In genomic region chr1:26734501-26735058, GRCh38 we compare ENCODE assay signal across 21 cellular contexts. TPM values are rescaled to one million over a fixed set of nuclear protein-coding genes. Genes with fewer than 3 reads are reported as not detected.
A peak's percentile ranks its signal among the peaks of the same experiment; 100 is the strongest.
DNase-seq lines count a peak whose midpoint lies in the region; ATAC-seq, FAIRE-seq and TF ChIP-seq lines count a peak whose summit lies in the region.
"Had no signal": no experiment of that assay in that cellular context is flagged by ENCODE, and none has a peak within 500 bp of the region (broad histone marks: within the 10 kb centered on the region; RNA-seq: fewer than 3 reads in every experiment).

No MANE protein-coding gene starts in this region.

- H2AFZ ChIP-seq in keratinocyte (ENCODE audit: control insufficient read depth, low read length) = no peak overlapping the region

- peak overlapping the region; percentile 89 for H3K27ac Mint-ChIP-seq in activated naive CD8-positive, alpha-beta T cell treated with anti-CD3 and anti-CD28 coated beads, Interleukin-2, amount 50 U/mL, for 24 hours
- H3K27ac Mint-ChIP-seq: endodermal cell, nephron had no signal

- H3K9ac ChIP-seq in keratinocyte (ENCODE audit: control insufficient read depth, extremely low read depth, insufficient read depth, low read length) = no peak overlapping the region

- TF ChIP-seq CTCF in AG10803 (conservative IDR thresholded peaks at IDR 0.05; ENCODE audit: low read length) (no peak), keratinocyte (optimal IDR thresholded peaks at IDR 0.05 in 1 of 3, IDR thresholded peaks at IDR 0.05 in 1 of 3, conservative IDR thresholded peaks at IDR 0.05 in 1 of 3; ENCODE audit: extremely low read depth in 1 of 3, insufficient read depth in 2 of 3, low read length in 3 of 3) (no peak)

- peaks cover 26 to 34% of the 10 kb centered on the region in 2 experiments for H3K36me3 ChIP-seq in keratinocyte (ENCODE audit: control insufficient read depth in 2 of 2, extremely low read depth in 1 of 2, insufficient read depth in 2 of 2, low read length in 2 of 2)

- peaks cover 78% of the 10 kb centered on the region for H3K4me1 Mint-ChIP-seq in activated naive CD8-positive, alpha-beta T cell treated with anti-CD3 and anti-CD28 coated beads, Interleukin-2, amount 50 U/mL, for 24 hours
- H3K4me1 Mint-ChIP-seq: endodermal cell had no signal

- ATAC-seq in activated naive CD8-positive, alpha-beta T cell treated with anti-CD3 and anti-CD28 coated beads, Interleukin-2, amount 50 U/mL, for 24 hours = no peak
- no peak for ATAC-seq in GM18873 (IDR thresholded peaks at IDR 0.05; ENCODE audit: low FRiP score, unreplicated experiment)
- ATAC-seq in HG03565 (IDR thresholded peaks at IDR 0.05; ENCODE audit: unreplicated experiment) = no peak

- no peaks in the 10 kb centered on the region for H3K9me3 ChIP-seq in keratinocyte (ENCODE audit: control insufficient read depth, low read depth, low read length)
- H3K9me3 ChIP-seq: heart right ventricle, sigmoid colon, SJCRH30 had no signal

- H3K9me1 ChIP-seq in keratinocyte (ENCODE audit: control insufficient read depth, extremely low read depth, insufficient read depth, low read length) = no peaks in the 10 kb centered on the region

- H4K20me1 ChIP-seq in keratinocyte (ENCODE audit: control insufficient read depth, extremely low read depth, insufficient read depth, low read length) = no peaks in the 10 kb centered on the region

- no peaks in the 10 kb centered on the region for H3K27me3 ChIP-seq in keratinocyte (ENCODE audit: control insufficient read depth, extremely low read depth, insufficient read depth, low read length)
- H3K27me3 ChIP-seq: heart right ventricle, sigmoid colon, SJCRH30 had no signal

- H3K4me3 ChIP-seq in AG10803 (ENCODE audit: low read length) = no peak overlapping the region
- no peak overlapping the region for H3K4me3 ChIP-seq in keratinocyte (ENCODE audit: control insufficient read depth in 2 of 3, extremely low read depth in 1 of 3, insufficient read depth in 2 of 3, low read depth in 1 of 3, low read length in 3 of 3)
- H3K4me3 ChIP-seq: heart right ventricle, sigmoid colon, SJCRH30 had no signal

- peak overlapping the region; percentile 27 for H3K27ac ChIP-seq in keratinocyte (ENCODE audit: control insufficient read depth, insufficient read depth, low read length)
- H3K27ac ChIP-seq: C4-2B, HL-60, SJCRH30 had no signal

- H3K4me1 ChIP-seq in keratinocyte (ENCODE audit: control insufficient read depth, extremely low read depth, insufficient read depth, low read length) = peaks cover 15% of the 10 kb centered on the region

- dilution Hi-C loops in keratinocyte (cut with MboI; ENCODE audit: extremely low pct_ligation_motif_present, low sequenced_read_pairs) = no loop called here

- DNase-seq in AG10803 (ENCODE audit: low read depth) (peak; percentile 45), DMS79 (lab: John Stamatoyannopoulos, UW) (peak; percentile 35), keratinocyte (ENCODE audit: low read depth, low spot score) (no peak), cortex of kidney (lab: John Stamatoyannopoulos, UW) (no peak), activated gamma-delta T cell (lab: John Stamatoyannopoulos, UW) (no peak)
- DNase-seq in activated naive CD8-positive, alpha-beta T cell treated with anti-CD3 and anti-CD28 coated beads, Interleukin-2, amount 50 U/mL, for 24 hours = no peak
- DNase-seq: activated T-cell treated with anti-CD3 and anti-CD28 coated beads for 4 hours, endodermal cell, H9, heart right ventricle, NCI-H2081, sigmoid colon, SJCRH30 had no signal

- peaks cover 21% of the 10 kb centered on the region for H3K79me2 ChIP-seq in keratinocyte (ENCODE audit: control insufficient read depth, insufficient read depth, low read length)

- H3K36me3 Mint-ChIP-seq in activated naive CD8-positive, alpha-beta T cell treated with anti-CD3 and anti-CD28 coated beads, Interleukin-2, amount 50 U/mL, for 24 hours (ENCODE audit: low read depth) = peaks cover 69% of the 10 kb centered on the region

- H3K4me3 Mint-ChIP-seq in activated naive CD8-positive, alpha-beta T cell treated with anti-CD3 and anti-CD28 coated beads, Interleukin-2, amount 50 U/mL, for 24 hours = no peak overlapping the region
- H3K4me3 Mint-ChIP-seq: endodermal cell, H9, nephron had no signal

- H3K4me2 ChIP-seq in keratinocyte (ENCODE audit: control insufficient read depth, extremely low read depth, insufficient read depth, low read depth, low read length) = no peak overlapping the region

- H3K9me3 Mint-ChIP-seq in activated naive CD8-positive, alpha-beta T cell treated with anti-CD3 and anti-CD28 coated beads, Interleukin-2, amount 50 U/mL, for 24 hours = no peaks in the 10 kb centered on the region
- H3K9me3 Mint-ChIP-seq: endodermal cell; H9; nephron; stimulated activated naive CD8-positive, alpha-beta T cell treated with anti-CD3 and anti-CD28 coated beads, Interleukin-15, amount 100 ng/mL, for 72 hours had no signal

- no peak for FAIRE-seq in keratinocyte (lab: Jason Lieb, UNC)
- FAIRE-seq: bronchial epithelial cell, GM18507 had no signal

- no peaks in the 10 kb centered on the region for H3K27me3 Mint-ChIP-seq in activated naive CD8-positive, alpha-beta T cell treated with anti-CD3 and anti-CD28 coated beads, Interleukin-2, amount 50 U/mL, for 24 hours
- H3K27me3 Mint-ChIP-seq: stimulated activated naive CD8-positive, alpha-beta T cell treated with anti-CD3 and anti-CD28 coated beads, Interleukin-15, amount 100 ng/mL, for 72 hours had no signal

RNA-seq across cellular contexts. Expression of gene ARID1A, which starts 38.8 kb away (rescaled TPM):
- 5.9 to 20.6 TPM (median 10.2 TPM) in 3 replicates for polyA plus RNA-seq in keratinocyte
- 12.6 TPM for polyA plus RNA-seq in keratinocyte (2011; ENCODE audit: low read depth)
- polyA plus RNA-seq in keratinocyte (2011; cell fraction: cytosol; rRNA removed) = 12.5 and 15.3 TPM in 2 replicates
- 70.1 and 73.8 TPM in 2 replicates for polyA plus RNA-seq in keratinocyte (2011; cell fraction: nucleus; rRNA removed)
- 20.3 and 29.5 TPM in 2 replicates for polyA plus RNA-seq in keratinocyte (2012; ENCODE audit: low replicate concordance)
- 15.6 to 74.1 TPM (median 41.4 TPM) in 3 replicates for polyA minus RNA-seq in keratinocyte
- polyA minus RNA-seq in keratinocyte (2011; cell fraction: cytosol; rRNA and poly(A)+ RNA removed) = 20.3 TPM
- polyA minus RNA-seq in keratinocyte (2011; cell fraction: nucleus; rRNA and poly(A)+ RNA removed) = 47.3 and 69.0 TPM in 2 replicates

RNA-seq across cellular contexts. Expression of gene PIGV, which starts 53.2 kb away (rescaled TPM):
- polyA plus RNA-seq in keratinocyte = 14.2 to 21.1 TPM (median 15.9 TPM) in 3 replicates
- polyA plus RNA-seq in keratinocyte (2011; ENCODE audit: low read depth) = 3.2 TPM
- 11.7 and 14.0 TPM in 2 replicates for polyA plus RNA-seq in keratinocyte (2011; cell fraction: cytosol; rRNA removed)
- 26.1 and 26.9 TPM in 2 replicates for polyA plus RNA-seq in keratinocyte (2011; cell fraction: nucleus; rRNA removed)
- 10.6 and 11.1 TPM in 2 replicates for polyA plus RNA-seq in keratinocyte (2012; ENCODE audit: low replicate concordance)
- 11.2 to 39.6 TPM (median 25.5 TPM) in 3 replicates for polyA minus RNA-seq in keratinocyte
- 12.5 TPM for polyA minus RNA-seq in keratinocyte (2011; cell fraction: cytosol; rRNA and poly(A)+ RNA removed)
- 16.5 and 25.7 TPM in 2 replicates for polyA minus RNA-seq in keratinocyte (2011; cell fraction: nucleus; rRNA and poly(A)+ RNA removed)

Comparison
In these comparisons a context has a peak if more than half of its experiments do, and no peak if none do; other contexts are left out.
1. DNase-seq: peak in AG10803 (single experiment) and DMS79 (single experiment); none in activated naive CD8-positive, alpha-beta T cell treated with anti-CD3 and anti-CD28 coated beads, Interleukin-2, amount 50 U/mL, for 24 hours (single experiment), keratinocyte (single experiment), cortex of kidney (single experiment) and activated gamma-delta T cell (single experiment).